Comparison of ENCODE assay signal across 9 cellular contexts in genomic region chr9:136671646-136672430, GRCh38. TPM values are rescaled to one million over a fixed set of nuclear protein-coding genes. Genes with fewer than 3 reads are reported as not detected.
A peak's percentile ranks its signal among the peaks of the same experiment; 100 is the strongest.
DNase-seq lines count a peak whose midpoint lies in the region; ATAC-seq and TF ChIP-seq lines count a peak whose summit lies in the region.
"Had no signal": no experiment of that assay in that cellular context is flagged by ENCODE, and none has a peak within 500 bp of the region (broad histone marks: within the 10 kb centered on the region; RNA-seq: fewer than 3 reads in every experiment).

No MANE protein-coding gene starts in this region.

- H3K27me3 ChIP-seq in IMR-90 (ENCODE audit: control insufficient read depth, insufficient read depth, low read length) (peaks cover 2% of the 10 kb centered on the region; the same call in 1 of the 2 replicates), spleen (replicated peaks in 1 of 7) (peaks cover 0 to 37% (median 4%) of the 10 kb centered on the region in 7 donors)

- H3K27ac ChIP-seq in C4-2B (no peak overlapping the region), IMR-90 (ENCODE audit: insufficient read depth, low read length) (no peak overlapping the region), spleen (peak overlapping the region in 5 of 8 donors; percentile 2 to 48 (median 38))

- H3K56ac ChIP-seq in IMR-90 (ENCODE audit: extremely low read depth, insufficient read depth, low read length), result no peak overlapping the region

- H4K20me1 ChIP-seq in IMR-90 (ENCODE audit: insufficient read depth, low read length), result no peaks in the 10 kb centered on the region; the same call in none of the 2 replicates

- H3K27me3 Mint-ChIP-seq in activated CD8-positive, alpha-beta T cell treated with anti-CD3 and anti-CD28 coated beads for 36 hours, result no peaks in the 10 kb centered on the region

- H3K23ac ChIP-seq in IMR-90 (ENCODE audit: low read depth, low read length), result no peak overlapping the region

- TF ChIP-seq CTCF in C4-2B (conservative IDR thresholded peaks at IDR 0.05) (peak; percentile 95), IMR-90 (conservative IDR thresholded peaks at IDR 0.05; ENCODE audit: low read depth, low read length) (peak; percentile 69), fibroblast of the aortic adventitia (IDR thresholded peaks at IDR 0.05; ENCODE audit: insufficient read depth, low read length) (peak; percentile 86), spleen (IDR thresholded peaks at IDR 0.05 in 8 of 11, conservative IDR thresholded peaks at IDR 0.05 in 3 of 11) (peak; percentile 49 to 92 (median 82))
- TF ChIP-seq CTCF in activated CD8-positive, alpha-beta T cell treated with anti-CD3 and anti-CD28 coated beads for 36 hours (IDR thresholded peaks at IDR 0.05), result peak; percentile 87

- CTCF ChIA-PET in IMR-90 (lab: Yijun Ruan, JAX), result no interaction called here
- CTCF ChIA-PET in activated CD8-positive, alpha-beta T cell treated with anti-CD3 and anti-CD28 coated beads for 36 hours (lab: Charles Lee), result interaction anchor here (0.8 to 2.5 kb wide), 27 partner anchors 10 to 320 kb away, joined by 3 to 21 read pairs (median 4); partner anchors contain the start of genes EGFL7 and PAXX

- no peak overlapping the region for H4K8ac ChIP-seq in IMR-90 (ENCODE audit: low read depth in 2 of 2, low read length in 2 of 2)

- H3K4me3 ChIP-seq in IMR-90 (ENCODE audit: insufficient read depth, low read depth, low read length) (no peak overlapping the region), fibroblast of the aortic adventitia (ENCODE audit: low read depth, low read length) (no peak overlapping the region), spleen (peak overlapping the region in 2 of 8 donors; percentile 6 to 81)

- H2BK120ac ChIP-seq in IMR-90 (ENCODE audit: low read depth, low read length), result no peak overlapping the region

- no peak overlapping the region for H3K14ac ChIP-seq in IMR-90 (replicated peaks; ENCODE audit: low read depth, low read length)

- no peak overlapping the region for H2AK9ac ChIP-seq in IMR-90 (replicated peaks; ENCODE audit: low read depth, low read length, poor library complexity)

- H2AFZ ChIP-seq in IMR-90 (replicated peaks; ENCODE audit: low read length, poor library complexity), result no peak overlapping the region

- no peak overlapping the region for H3K9ac ChIP-seq in IMR-90 (ENCODE audit: low read depth, low read length)

- H3K9me3 ChIP-seq in IMR-90 (ENCODE audit: control insufficient read depth, insufficient read depth, low read length) (no peaks in the 10 kb centered on the region), spleen (no peaks in the 10 kb centered on the region)

- H3K9me3 Mint-ChIP-seq in activated CD8-positive, alpha-beta T cell treated with anti-CD3 and anti-CD28 coated beads for 36 hours, result no peaks in the 10 kb centered on the region
- H3K9me3 Mint-ChIP-seq: dendritic cell treated with granulocyte-macrophage colony-stimulating factor and Interleukin-4, amounts not matched to agents 40 ng/mL and 50 ng/mL, for 4 days had no signal

- POLR2A ChIA-PET in IMR-90 (lab: Charles Lee; ENCODE audit: unreplicated experiment), result no interaction called here
- POLR2A ChIA-PET in activated CD8-positive, alpha-beta T cell treated with anti-CD3 and anti-CD28 coated beads for 36 hours (lab: Charles Lee), result interaction anchor here (1.5 kb wide), 1 partner anchor 55 kb away, joined by 4 read pairs; no protein-coding TSS in a partner anchor

- no peak overlapping the region for H3K4me2 ChIP-seq in IMR-90 (ENCODE audit: low read depth, low read length)

- in situ Hi-C loops in IMR-90 (cut with MboI; ENCODE audit: low sequenced_read_pairs), result no loop called here

- H3K18ac ChIP-seq in IMR-90 (ENCODE audit: low read depth, low read length), result no peak overlapping the region

- H3K9me1 ChIP-seq in IMR-90 (ENCODE audit: insufficient read depth, low read length), result no peaks in the 10 kb centered on the region

- DNase-seq in IMR-90, result no peak
- DNase-seq in activated CD8-positive, alpha-beta T cell treated with anti-CD3 and anti-CD28 coated beads for 36 hours, result peak; percentile 60
- DNase-seq in fibroblast of the aortic adventitia (ENCODE audit: low read depth), result no peak
- DNase-seq in spleen, result no peak
- DNase-seq in mucosa of gallbladder (ENCODE audit: low spot score), result no peak

- no peak overlapping the region for H3K27ac Mint-ChIP-seq in activated CD8-positive, alpha-beta T cell treated with anti-CD3 and anti-CD28 coated beads for 36 hours
- H3K27ac Mint-ChIP-seq: dendritic cell treated with granulocyte-macrophage colony-stimulating factor and Interleukin-4, amounts not matched to agents 40 ng/mL and 50 ng/mL, for 4 days had no signal

- dilution Hi-C loops in IMR-90 (cut with HindIII; ENCODE audit: low sequenced_read_pairs, unreplicated experiment), result no loop called here

- H3K4ac ChIP-seq in IMR-90 (ENCODE audit: low read depth, low read length), result no peak overlapping the region

- TF ChIP-seq POLR2A in IMR-90 (IDR thresholded peaks at IDR 0.05; ENCODE audit: low read depth, low read length), result no peak
- no peak for TF ChIP-seq POLR2A in spleen (IDR thresholded peaks at IDR 0.05)

- H3K36me3 Mint-ChIP-seq in activated CD8-positive, alpha-beta T cell treated with anti-CD3 and anti-CD28 coated beads for 36 hours (ENCODE audit: low read depth), result no peaks in the 10 kb centered on the region

- H4K5ac ChIP-seq in IMR-90 (ENCODE audit: low read depth, low read length), result no peak overlapping the region

- no peak overlapping the region for H2BK20ac ChIP-seq in IMR-90 (ENCODE audit: low read depth, low read length)

- H3K79me1 ChIP-seq in IMR-90 (ENCODE audit: low read depth in 1 of 2, low read length in 2 of 2), result no peaks in the 10 kb centered on the region

- no peak overlapping the region for H4K91ac ChIP-seq in IMR-90 (ENCODE audit: insufficient read depth, low read depth, low read length)

- no peak overlapping the region for H2BK5ac ChIP-seq in IMR-90 (ENCODE audit: low read depth, low read length, poor library complexity, severe bottlenecking)

- H2BK15ac ChIP-seq in IMR-90 (ENCODE audit: low read depth, low read length), result no peak overlapping the region

- TF ChIP-seq RAD21 in IMR-90 (IDR thresholded peaks at IDR 0.05; ENCODE audit: low read length), result peak; percentile 32; the same call in 1 of the 2 replicates

- 10% methylated on average over 7 of the region's 27 CpGs; no CpG with 5 or more reads in 1 of the 2 experiments for WGBS in IMR-90 (ENCODE audit: extremely low coverage in 2 of 2, insufficient read length in 1 of 2), 2 experiments
- 46 to 66% (median 54%) methylated on average over 9 to 27 of the region's 27 CpGs for WGBS in spleen, 5 donors

- no peak overlapping the region for H3K4me3 Mint-ChIP-seq in activated CD8-positive, alpha-beta T cell treated with anti-CD3 and anti-CD28 coated beads for 36 hours
- H3K4me3 Mint-ChIP-seq: dendritic cell treated with granulocyte-macrophage colony-stimulating factor and Interleukin-4, amounts not matched to agents 40 ng/mL and 50 ng/mL, for 4 days had no signal

- no peaks in the 10 kb centered on the region for H3K4me1 Mint-ChIP-seq in activated CD8-positive, alpha-beta T cell treated with anti-CD3 and anti-CD28 coated beads for 36 hours (ENCODE audit: low read depth)

- H2AK5ac ChIP-seq in IMR-90 (ENCODE audit: low read depth, low read length), result no peak overlapping the region

- peak; percentile 74 for ATAC-seq in IMR-90 (ENCODE audit: low read depth)
- peak; percentile 67 for ATAC-seq in activated CD8-positive, alpha-beta T cell treated with anti-CD3 and anti-CD28 coated beads for 36 hours
- ATAC-seq in GM18517 (IDR thresholded peaks at IDR 0.05; ENCODE audit: unreplicated experiment), result no peak
- no peak for ATAC-seq in HG03342 (IDR thresholded peaks at IDR 0.05; ENCODE audit: unreplicated experiment)

- H3K4me1 ChIP-seq in IMR-90 (ENCODE audit: control insufficient read depth, insufficient read depth, low read length) (no peaks in the 10 kb centered on the region), spleen (peaks cover 0 to 69% (median 27%) of the 10 kb centered on the region in 6 donors)

- intact Hi-C loops in IMR-90 (cut with micrococcal nuclease) (no loop called here), spleen (cut with DNase I; ENCODE audit: low total_unique reads) (no loop called here)
- intact Hi-C loops in activated CD8-positive, alpha-beta T cell treated with anti-CD3 and anti-CD28 coated beads for 36 hours (cut with micrococcal nuclease), result no loop called here

- peaks cover 15% of the 10 kb centered on the region; the same call in 1 of the 2 replicates for H3K36me3 ChIP-seq in IMR-90 (ENCODE audit: control insufficient read depth, insufficient read depth, low read length)
- peaks cover 0 to 95% (median 33%) of the 10 kb centered on the region in 6 donors for H3K36me3 ChIP-seq in spleen

- no TSS peak for BruUV-seq in IMR-90 (replicated peaks; lab: Mats Ljungman, UMichigan)

RNA-seq across cellular contexts. Expression of gene EGFL7, which starts 9.1 kb away (rescaled TPM):
- total RNA-seq in IMR-90 (2012; rRNA removed) (1.4 and 2.2 TPM in 2 replicates), fibroblast of the aortic adventitia (ENCODE audit: low replicate concordance) (2.4 and 5.6 TPM in 2 replicates), spleen (100 to 1,000 TPM; 132 to 246 (median 179) TPM), mucosa of gallbladder (62.2 TPM)
- polyA plus RNA-seq in IMR-90 (2012; rRNA removed) (10.4 and 16.4 TPM in 2 replicates), spleen (100 to 1,000 TPM; 169 to 522 (median 409) TPM)
- polyA plus RNA-seq in IMR-90 (2012; cell fraction: cytosol; rRNA removed), result 9.6 and 22.1 TPM in 2 replicates
- polyA plus RNA-seq in IMR-90 (2012; cell fraction: nucleus; rRNA removed; ENCODE audit: low replicate concordance), result 7.1 and 18.2 TPM in 2 replicates
- total RNA-seq in activated CD8-positive, alpha-beta T cell treated with anti-CD3 and anti-CD28 coated beads for 36 hours, result 1 to 10 TPM; 1.1 to 1.6 TPM

RNA-seq across cellular contexts. Expression of gene AGPAT2, which starts 15.4 kb away (rescaled TPM):
- total RNA-seq in IMR-90 (2012; rRNA removed), result 16.1 and 18.9 TPM in 2 replicates
- polyA plus RNA-seq in IMR-90 (2012; rRNA removed), result 37.2 and 39.5 TPM in 2 replicates
- 22.2 and 63.1 TPM in 2 replicates for polyA plus RNA-seq in IMR-90 (2012; cell fraction: cytosol; rRNA removed)
- polyA plus RNA-seq in IMR-90 (2012; cell fraction: nucleus; rRNA removed; ENCODE audit: low replicate concordance), result 54.0 and 103 TPM in 2 replicates
- 10 to 100 TPM; 11.3 to 11.8 TPM for total RNA-seq in activated CD8-positive, alpha-beta T cell treated with anti-CD3 and anti-CD28 coated beads for 36 hours
- 6.2 and 29.0 TPM in 2 replicates for total RNA-seq in fibroblast of the aortic adventitia (ENCODE audit: low replicate concordance)
- total RNA-seq in spleen, result 10 to 100 TPM; 26.9 to 47.7 (median 40.4) TPM
- 10 to 100 TPM; 31.9 to 43.8 (median 35.1) TPM for polyA plus RNA-seq in spleen
- 81.7 TPM for total RNA-seq in mucosa of gallbladder

RNA-seq across cellular contexts. Expression of gene DIPK1B, which starts 40.5 kb away (rescaled TPM):
- 3.1 and 3.4 TPM in 2 replicates for total RNA-seq in IMR-90 (2012; rRNA removed)
- 7.1 and 8.5 TPM in 2 replicates for polyA plus RNA-seq in IMR-90 (2012; rRNA removed)
- 7.2 and 17.0 TPM in 2 replicates for polyA plus RNA-seq in IMR-90 (2012; cell fraction: cytosol; rRNA removed)
- 9.5 and 25.7 TPM in 2 replicates for polyA plus RNA-seq in IMR-90 (2012; cell fraction: nucleus; rRNA removed; ENCODE audit: low replicate concordance)
- under 1 TPM in 1 of 2 experiments, not detected in 1; 0.14 TPM for total RNA-seq in activated CD8-positive, alpha-beta T cell treated with anti-CD3 and anti-CD28 coated beads for 36 hours
- 0.45 and 0.98 TPM in 2 replicates for total RNA-seq in fibroblast of the aortic adventitia (ENCODE audit: low replicate concordance)
- total RNA-seq in spleen, result 10 to 100 TPM in 5 of 7 donors, 1 to 10 TPM in 2; 5.2 to 26.5 (median 13.3) TPM
- polyA plus RNA-seq in spleen, result 10 to 100 TPM in 2 of 3 donors, 1 to 10 TPM in 1; 8.2 to 16.8 (median 11.3) TPM
- total RNA-seq in mucosa of gallbladder, result 8.8 TPM

Comparison
In these comparisons a context has a peak if more than half of its experiments do, and no peak if none do; other contexts are left out.
1. H3K27ac ChIP-seq: peak in spleen (5 of 8); none in C4-2B (single experiment) and IMR-90 (single experiment).
2. ATAC-seq: peak in IMR-90 (single experiment) and activated CD8-positive, alpha-beta T cell treated with anti-CD3 and anti-CD28 coated beads for 36 hours (single experiment); none in GM18517 (single experiment) and HG03342 (single experiment).
3. Peak in every context shown above with its lines, with median percentiles within 50 percentile points of each other: CTCF ChIP-seq.